ENCODE assay signal across 1 cellular context in the genomic region with DNA sequence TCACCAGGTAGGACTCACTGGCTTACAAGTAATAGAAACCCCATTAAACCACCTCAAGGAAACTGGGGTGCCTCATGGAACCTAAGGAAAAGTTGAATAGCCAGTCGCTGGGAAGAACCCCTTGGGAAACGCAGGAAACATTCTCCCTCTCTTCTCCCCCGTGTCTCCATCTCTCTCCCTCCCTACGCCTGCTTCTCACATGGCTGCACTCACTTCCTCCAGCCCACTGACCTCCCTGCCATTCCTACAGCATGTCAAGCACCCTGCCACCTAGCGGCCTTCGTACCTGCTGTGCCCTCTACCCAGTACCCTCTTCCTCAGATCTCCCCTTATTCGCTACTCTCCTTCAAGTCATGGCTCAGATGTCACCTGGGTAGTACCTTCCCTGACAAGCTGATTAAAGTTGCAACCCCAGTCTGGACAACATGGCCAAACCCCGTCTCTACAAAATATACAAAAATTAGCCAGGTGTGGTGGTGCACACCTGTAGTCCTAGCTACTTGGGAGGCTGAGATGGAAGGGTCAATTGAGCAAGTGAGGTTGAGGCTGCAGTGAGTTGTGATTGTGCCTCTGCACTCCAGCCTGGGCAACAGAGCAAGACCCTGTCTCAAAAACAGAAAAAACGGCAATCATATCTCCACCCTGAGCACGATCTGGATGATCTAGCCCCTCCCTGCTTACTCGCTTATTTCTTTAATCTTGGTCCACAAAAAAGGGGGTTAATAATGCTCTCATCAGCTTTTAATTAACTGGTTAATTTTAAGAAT.
TF ChIP-seq lines count a peak whose summit lies in the region.

No MANE protein-coding gene starts in this region.

TF ChIP-seq in SK-N-SH treated with all-trans-retinoic acid at 6 μM for 48 hours, 23 proteins besides CTCF, POLR2A, EP300 and RAD21 (continued from another document):
- TF ChIP-seq, protein P1, sequence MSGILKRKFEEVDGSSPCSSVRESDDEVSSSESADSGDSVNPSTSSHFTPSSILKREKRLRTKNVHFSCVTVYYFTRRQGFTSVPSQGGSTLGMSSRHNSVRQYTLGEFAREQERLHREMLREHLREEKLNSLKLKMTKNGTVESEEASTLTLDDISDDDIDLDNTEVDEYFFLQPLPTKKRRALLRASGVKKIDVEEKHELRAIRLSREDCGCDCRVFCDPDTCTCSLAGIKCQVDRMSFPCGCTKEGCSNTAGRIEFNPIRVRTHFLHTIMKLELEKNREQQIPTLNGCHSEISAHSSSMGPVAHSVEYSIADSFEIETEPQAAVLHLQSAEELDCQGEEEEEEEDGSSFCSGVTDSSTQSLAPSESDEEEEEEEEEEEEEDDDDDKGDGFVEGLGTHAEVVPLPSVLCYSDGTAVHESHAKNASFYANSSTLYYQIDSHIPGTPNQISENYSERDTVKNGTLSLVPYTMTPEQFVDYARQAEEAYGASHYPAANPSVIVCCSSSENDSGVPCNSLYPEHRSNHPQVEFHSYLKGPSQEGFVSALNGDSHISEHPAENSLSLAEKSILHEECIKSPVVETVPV (CRISPR knock-in tag; IDR thresholded peaks at IDR 0.05) = no peak
- TF ChIP-seq OSR1 (CRISPR knock-in tag; IDR thresholded peaks at IDR 0.05) (no peak), GLIS3 (CRISPR knock-in tag; IDR thresholded peaks at IDR 0.05) (no peak), ESRRG (CRISPR knock-in tag; IDR thresholded peaks at IDR 0.05) (no peak), ZFP30 (CRISPR knock-in tag; IDR thresholded peaks at IDR 0.05) (no peak), ZNF70 (CRISPR knock-in tag; IDR thresholded peaks at IDR 0.05) (no peak), ZFP3 (CRISPR knock-in tag; IDR thresholded peaks at IDR 0.05) (no peak), ARNTL (CRISPR knock-in tag; IDR thresholded peaks at IDR 0.05; ENCODE audit: borderline replicate concordance, low read depth) (no peak), ISL1 (CRISPR knock-in tag; IDR thresholded peaks at IDR 0.05) (no peak), ZNF8 (CRISPR knock-in tag; IDR thresholded peaks at IDR 0.05) (no peak)
